1 cellular context compared by ENCODE assay signal in genomic region chrX:14029425-14030247, GRCh38.
TF ChIP-seq lines count a peak whose summit lies in the region.

Gene GEMIN8, minus strand, starts transcription at chrX:14029892. Its CDS starts 8,414 bp downstream, at chrX:14021478.

TF ChIP-seq in HEK293, 187 proteins besides CTCF, POLR2A, EP300 and RAD21 (continued from another document and continues in another):
- peak; percentile 96 for TF ChIP-seq ZBTB11 (tag by site-specific recombination; conservative IDR thresholded peaks at IDR 0.05; ENCODE audit: low read depth)
- no peak for TF ChIP-seq ZFP37 (tag by site-specific recombination; IDR thresholded peaks at IDR 0.05)
- TF ChIP-seq ZBTB48 (tag by site-specific recombination; IDR thresholded peaks at IDR 0.05), result 0 out of 2 replicates have a peak, but pooled peaks have one; percentile 35
- no peak; the same call in 1 of the 2 replicates for TF ChIP-seq ZNF639 (tag by site-specific recombination; IDR thresholded peaks at IDR 0.05)
- TF ChIP-seq SCRT2 (tag by site-specific recombination; IDR thresholded peaks at IDR 0.05), result no peak
- TF ChIP-seq ZNF148 (tag by site-specific recombination; IDR thresholded peaks at IDR 0.05; ENCODE audit: borderline replicate concordance), result no peak
- TF ChIP-seq ZFP69B (tag by site-specific recombination; IDR thresholded peaks at IDR 0.05), result peak; percentile 77
- peak; percentile 91 for TF ChIP-seq ZXDB (tag by site-specific recombination; IDR thresholded peaks at IDR 0.05)
- TF ChIP-seq ZBTB6 (tag by site-specific recombination; IDR thresholded peaks at IDR 0.05), result peak; percentile 45; the same call in 1 of the 2 replicates
- TF ChIP-seq ZNF670 (tag by site-specific recombination; IDR thresholded peaks at IDR 0.05; ENCODE audit: low read depth), result no peak
- TF ChIP-seq ZNF596 (tag by site-specific recombination; IDR thresholded peaks at IDR 0.05), result 0 out of 2 replicates have a peak, but pooled peaks have one; percentile 5
- TF ChIP-seq ZNF26 (tag by site-specific recombination; IDR thresholded peaks at IDR 0.05), result no peak
- TF ChIP-seq ZNF24 (tag by site-specific recombination; IDR thresholded peaks at IDR 0.05), result no peak
- TF ChIP-seq SP2 (tag by site-specific recombination; IDR thresholded peaks at IDR 0.05), result peak; percentile 94
- peak; percentile 50 for TF ChIP-seq ZNF2 (tag by site-specific recombination; IDR thresholded peaks at IDR 0.05)
- TF ChIP-seq ZNF19 (tag by site-specific recombination; IDR thresholded peaks at IDR 0.05; ENCODE audit: low read depth), result no peak
- peak; percentile 99 for TF ChIP-seq ZBTB26 (tag by site-specific recombination; optimal IDR thresholded peaks at IDR 0.05)
- TF ChIP-seq ZNF623 (tag by site-specific recombination; IDR thresholded peaks at IDR 0.05), result no peak
- peak; percentile 65 for TF ChIP-seq ZBTB8A (tag by site-specific recombination; IDR thresholded peaks at IDR 0.05)
- 0 out of 2 replicates have a peak, but pooled peaks have one; percentile 15 for TF ChIP-seq ZNF10 (tag by site-specific recombination; IDR thresholded peaks at IDR 0.05)
- peak; percentile 8 for TF ChIP-seq ZNF561 (tag by site-specific recombination; IDR thresholded peaks at IDR 0.05; ENCODE audit: borderline replicate concordance)
- peak; percentile 95 for TF ChIP-seq OSR2 (tag by site-specific recombination; IDR thresholded peaks at IDR 0.05)
- peak; percentile 83 for TF ChIP-seq ZNF518A (tag by site-specific recombination; conservative IDR thresholded peaks at IDR 0.05; ENCODE audit: low read depth)
- TF ChIP-seq ZNF704 (tag by site-specific recombination; IDR thresholded peaks at IDR 0.05), result no peak
- no peak for TF ChIP-seq ZNF133 (tag by site-specific recombination; IDR thresholded peaks at IDR 0.05)
- 0 out of 2 replicates have a peak, but pooled peaks have one; percentile 46 for TF ChIP-seq ZSCAN5A (tag by site-specific recombination; IDR thresholded peaks at IDR 0.05)
- TF ChIP-seq ZNF426 (tag by site-specific recombination; IDR thresholded peaks at IDR 0.05), result no peak
- TF ChIP-seq ZNF791 (tag by site-specific recombination; IDR thresholded peaks at IDR 0.05), result no peak
- TF ChIP-seq KLF1 (tag by site-specific recombination; IDR thresholded peaks at IDR 0.05), result peak; percentile 76
- TF ChIP-seq ZNF138 (tag by site-specific recombination; IDR thresholded peaks at IDR 0.05; ENCODE audit: borderline replicate concordance), result no peak
- TF ChIP-seq PRDM10 (tag by site-specific recombination; IDR thresholded peaks at IDR 0.05), result peak; percentile 93
